ENCODE assay signal across 8 cellular contexts in genomic region chr19:2015611-2015950, GRCh38. TPM values are rescaled to one million over a fixed set of nuclear protein-coding genes. Genes with fewer than 3 reads are reported as not detected.
A peak's percentile ranks its signal among the peaks of the same experiment; 100 is the strongest.
DNase-seq lines count a peak whose midpoint lies in the region; ATAC-seq and TF ChIP-seq lines count a peak whose summit lies in the region.

Gene BTBD2 (minus strand): TSS chr19:2015714. CDS start chr19:2015703, 11 bp downstream.

- DNase-seq in DMS53 (lab: John Stamatoyannopoulos, UW) (peak; percentile 73), DMS53 treated with DMSO at 0.1 percent for 48 hours (lab: John Stamatoyannopoulos, UW; ENCODE audit: unreplicated experiment) (no peak), NCI-H226 (peak; percentile 34), activated T-cell treated with anti-CD3 and anti-CD28 coated beads for 4 hours (peak; percentile 59), stomach (peak; percentile 41)

- WGBS in stomach, 5 donors = 0 to 1% (median 1%) methylated on average over 3 to 19 of the region's 19 CpGs; no CpG with 5 or more reads in 2 of the 5 donors

- TF ChIP-seq EP300 in stomach (IDR thresholded peaks at IDR 0.05) = no peak

- ATAC-seq in esophagus mucosa (no peak), HG03460 (IDR thresholded peaks at IDR 0.05; ENCODE audit: unreplicated experiment) (no peak)

- peak within 1 kb of the TSS; percentile 42 to 71 for H3K4me3 ChIP-seq in muscle layer of duodenum (ENCODE audit: low read depth in 1 of 2, low read length in 2 of 2)
- H3K4me3 ChIP-seq in stomach = peak within 1 kb of the TSS; percentile 67 to 95 (median 79)

- peaks cover 0 to 28% of the 10 kb centered on the region in 2 donors for H3K4me1 ChIP-seq in muscle layer of duodenum (ENCODE audit: control insufficient read depth in 1 of 2, insufficient read depth in 2 of 2, low read length in 2 of 2)
- peaks cover 23 to 45% (median 35%) of the 10 kb centered on the region in 4 donors for H3K4me1 ChIP-seq in stomach

- H3K27ac ChIP-seq in muscle layer of duodenum (ENCODE audit: low read length) (no peak within 1 kb of the TSS), stomach (peak within 1 kb of the TSS; percentile 63 to 84 (median 68))

- TF ChIP-seq CTCF in stomach (IDR thresholded peaks at IDR 0.05) = no peak

- H3K27me3 ChIP-seq in muscle layer of duodenum (ENCODE audit: low read depth, low read length) (no peaks in the 10 kb centered on the region), stomach (no peaks in the 10 kb centered on the region)

- H3K9me3 ChIP-seq in muscle layer of duodenum (ENCODE audit: control insufficient read depth in 1 of 2, low read length in 2 of 2) = no peaks in the 10 kb centered on the region
- no peaks in the 10 kb centered on the region for H3K9me3 ChIP-seq in stomach

- TF ChIP-seq POLR2A in stomach (IDR thresholded peaks at IDR 0.05) = no peak

- intact Hi-C loops in stomach (cut with DNase I; ENCODE audit: low total_unique reads) = loop anchor here (10.0 kb wide), 1 partner anchor 81 kb away; no protein-coding TSS in a partner anchor

- no peaks in the 10 kb centered on the region for H3K36me3 ChIP-seq in muscle layer of duodenum (ENCODE audit: control insufficient read depth in 1 of 2, insufficient read depth in 2 of 2, low read length in 2 of 2)
- peaks cover 0 to 10% (median 4%) of the 10 kb centered on the region in 4 donors for H3K36me3 ChIP-seq in stomach

RNA-seq across cellular contexts. Expression of gene BTBD2, which starts in this region (rescaled TPM):
- total RNA-seq in esophagus mucosa (68.6 TPM), stomach (10 to 100 TPM; 17.9 to 39.6 (median 33.3) TPM)
- 10 to 100 TPM; 39.9 to 50.2 (median 40.9) TPM for polyA plus RNA-seq in stomach
